Comparison of ENCODE assay signal across 6 cellular contexts in genomic region chr6:30615958-30616810, GRCh38. TPM values are rescaled to one million over a fixed set of nuclear protein-coding genes. Genes with fewer than 3 reads are reported as not detected.
DNase-seq lines count a peak whose midpoint lies in the region; ATAC-seq and TF ChIP-seq lines count a peak whose summit lies in the region.

No MANE protein-coding gene starts in this region.

- peaks cover 21% of the 10 kb centered on the region for H3K27me3 Mint-ChIP-seq in brain

- peaks cover 0 to 14% (median 3%) of the 10 kb centered on the region in 5 experiments for H3K9me3 Mint-ChIP-seq in brain

- peaks cover 18% of the 10 kb centered on the region for H3K36me3 ChIP-seq in mucosa of stomach (ENCODE audit: control insufficient read depth, insufficient read depth, low read length)

- ATAC-seq in HG02763 (IDR thresholded peaks at IDR 0.05; ENCODE audit: unreplicated experiment) (no peak), GM21360 (IDR thresholded peaks at IDR 0.05; ENCODE audit: unreplicated experiment) (no peak)

- no peak for TF ChIP-seq CTCF in brain (conservative IDR thresholded peaks at IDR 0.05)

- peak; percentile 74 for DNase-seq in ELF-1 (ENCODE audit: low read depth, low spot score)
- DNase-seq in NCI-H446 (lab: John Stamatoyannopoulos, UW), result peak; percentile 64 to 74

- H3K9me3 ChIP-seq in mucosa of stomach (ENCODE audit: control insufficient read depth, low read length), result no peaks in the 10 kb centered on the region

- peak overlapping the region; percentile 91 to 100 (median 96) for H3K4me3 Mint-ChIP-seq in brain

- H3K4me1 Mint-ChIP-seq in brain, result peaks cover 56% of the 10 kb centered on the region

- no peaks in the 10 kb centered on the region for H3K27me3 ChIP-seq in mucosa of stomach (ENCODE audit: control insufficient read depth, insufficient read depth, low read length)

- H3K27ac Mint-ChIP-seq in brain, result peak overlapping the region; percentile 99 to 100 (median 100)

- H3K4me1 ChIP-seq in mucosa of stomach (ENCODE audit: control insufficient read depth, insufficient read depth, low read length), result peaks cover 31% of the 10 kb centered on the region

- peak overlapping the region; percentile 100 for H3K9ac ChIP-seq in mucosa of stomach (ENCODE audit: low read length)

- H3K4me3 ChIP-seq in mucosa of stomach (ENCODE audit: low read length), result peak overlapping the region; percentile 99

- H3K36me3 Mint-ChIP-seq in brain, result peaks cover 47% of the 10 kb centered on the region

RNA-seq across cellular contexts. Expression of gene PPP1R10, which starts 0.9 kb away (rescaled TPM):
- 40.7 TPM for polyA plus RNA-seq in brain (ENCODE audit: insufficient read depth, low read depth, low replicate concordance)

RNA-seq across cellular contexts. Expression of gene MRPS18B, which starts 1.5 kb away (rescaled TPM):
- polyA plus RNA-seq in brain (ENCODE audit: insufficient read depth, low read depth, low replicate concordance), result 127 TPM

RNA-seq across cellular contexts. Expression of gene ATAT1, which starts 10.5 kb away (rescaled TPM):
- 46.9 TPM for polyA plus RNA-seq in brain (ENCODE audit: insufficient read depth, low read depth, low replicate concordance)

RNA-seq across cellular contexts. Expression of gene C6orf136, which starts 30.7 kb away (rescaled TPM):
- polyA plus RNA-seq in brain (ENCODE audit: insufficient read depth, low read depth, low replicate concordance), result 41.1 TPM

RNA-seq across cellular contexts. Expression of gene ABCF1, which starts 44.9 kb away (rescaled TPM):
- 100 TPM for polyA plus RNA-seq in brain (ENCODE audit: insufficient read depth, low read depth, low replicate concordance)
